In genomic region chr9:94908041-94908563, GRCh38 we compare ENCODE assay signal across 14 cellular contexts.
A peak's percentile ranks its signal among the peaks of the same experiment; 100 is the strongest.
DNase-seq lines count a peak whose midpoint lies in the region; ATAC-seq and TF ChIP-seq lines count a peak whose summit lies in the region.
"Had no signal": no experiment of that assay in that cellular context is flagged by ENCODE, and none has a peak within 500 bp of the region (broad histone marks: within the 10 kb centered on the region; RNA-seq: fewer than 3 reads in every experiment).

No MANE protein-coding gene starts in this region.

- DNase-seq in NOMO-1 treated with DMSO at 0.1 percent for 48 hours (lab: John Stamatoyannopoulos, UW; ENCODE audit: unreplicated experiment) = peak; percentile 28
- DNase-seq in dermis blood vessel endothelial cell = peak; percentile 32
- DNase-seq in mesenchymal stem cell = no peak
- DNase-seq in thoracic aorta (ENCODE audit: low spot score) = no peak
- DNase-seq in Peyer's patch = no peak
- DNase-seq in A172 (ENCODE audit: low spot score) = no peak
- DNase-seq in SKM-1 treated with dmso at 0.1 percent for 144 hours (lab: John Stamatoyannopoulos, UW; ENCODE audit: unreplicated experiment) = no peak
- DNase-seq: activated T-cell treated with anti-CD3 and anti-CD28 coated beads, Interleukin-2, amount 50 U/mL, for 4 hours; foreskin melanocyte; NCI-H1092; NK-92 treated with Interleukin-12 subunit alpha and Interleukin-12 subunit beta, amount 100 ng/mL, for 24 hours; stimulated activated naive CD4-positive, alpha-beta T cell; T1000 had no signal

- no peak overlapping the region for H3K14ac ChIP-seq in mesenchymal stem cell (ENCODE audit: low read length in 2 of 2)

- H4K91ac ChIP-seq in mesenchymal stem cell (ENCODE audit: low read length) = no peak overlapping the region

- no peak overlapping the region for H3K18ac ChIP-seq in mesenchymal stem cell (ENCODE audit: low read depth in 1 of 2, low read length in 2 of 2)

- peaks cover 27% of the 10 kb centered on the region for H3K4me1 ChIP-seq in mesenchymal stem cell (ENCODE audit: control insufficient read depth, insufficient read depth, low read depth, low read length)
- peaks cover 17 to 71% of the 10 kb centered on the region in 2 donors for H3K4me1 ChIP-seq in thoracic aorta (ENCODE audit: control insufficient read depth in 1 of 2, low read depth in 2 of 2)
- peaks cover 0 to 6% (median 0%) of the 10 kb centered on the region in 4 donors for H3K4me1 ChIP-seq in Peyer's patch

- 86% methylated on average over 7 of the region's 9 CpGs for WGBS in mesenchymal stem cell

- no peak overlapping the region for H3K4me2 ChIP-seq in mesenchymal stem cell (ENCODE audit: low read length, poor library complexity, severe bottlenecking)

- TF ChIP-seq POLR2A in Peyer's patch (IDR thresholded peaks at IDR 0.05) = no peak

- H3K36me3 ChIP-seq in mesenchymal stem cell (ENCODE audit: control insufficient read depth in 1 of 2, insufficient read depth in 2 of 2, low read depth in 1 of 2, low read length in 2 of 2) = peaks cover 0 to 4% of the 10 kb centered on the region in 2 experiments
- no peaks in the 10 kb centered on the region for H3K36me3 ChIP-seq in thoracic aorta
- H3K36me3 ChIP-seq in Peyer's patch = no peaks in the 10 kb centered on the region

- no peak overlapping the region for H3K9ac ChIP-seq in mesenchymal stem cell (ENCODE audit: low read length)

- no peak for ATAC-seq in thoracic aorta (ENCODE audit: insufficient number of reproducible peaks, low FRiP score, low read depth)
- ATAC-seq: activated T-cell treated with anti-CD3 and anti-CD28 coated beads, Interleukin-2, amount 50 U/mL, for 4 hours; GM12878 had no signal

- no peak overlapping the region for H4K8ac ChIP-seq in mesenchymal stem cell (ENCODE audit: low read length)

- no peak overlapping the region for H3K23ac ChIP-seq in mesenchymal stem cell (ENCODE audit: low read length in 2 of 2)

- no peak overlapping the region for H2BK15ac ChIP-seq in mesenchymal stem cell (ENCODE audit: low read depth, poor library complexity, severe bottlenecking)

- H2AFZ ChIP-seq in mesenchymal stem cell (ENCODE audit: low read depth, low read length) = no peak overlapping the region

- H3K79me1 ChIP-seq in mesenchymal stem cell (replicated peaks; ENCODE audit: low read length, poor library complexity, severe bottlenecking) = peaks cover 17% of the 10 kb centered on the region

- no peaks in the 10 kb centered on the region for H3K27me3 ChIP-seq in mesenchymal stem cell (ENCODE audit: control insufficient read depth in 1 of 2, insufficient read depth in 1 of 2, low read length in 2 of 2)
- H3K27me3 ChIP-seq in thoracic aorta (replicated peaks; ENCODE audit: insufficient read depth) = no peaks in the 10 kb centered on the region
- H3K27me3 ChIP-seq in Peyer's patch = no peaks in the 10 kb centered on the region

- TF ChIP-seq CTCF in thoracic aorta (IDR thresholded peaks at IDR 0.05) (no peak), Peyer's patch (IDR thresholded peaks at IDR 0.05) (no peak)

- H2AK5ac ChIP-seq in mesenchymal stem cell (ENCODE audit: low read length, severe bottlenecking) = peak overlapping the region; percentile 76

- H2BK12ac ChIP-seq in mesenchymal stem cell (ENCODE audit: low read length in 2 of 2) = no peak overlapping the region

- H2BK5ac ChIP-seq in mesenchymal stem cell (ENCODE audit: low read depth, low read length, poor library complexity, severe bottlenecking) = peak overlapping the region; percentile 1

- no peaks in the 10 kb centered on the region for H3K9me3 ChIP-seq in mesenchymal stem cell (ENCODE audit: control insufficient read depth, low read length)
- no peaks in the 10 kb centered on the region for H3K9me3 ChIP-seq in thoracic aorta
- H3K9me3 ChIP-seq in Peyer's patch = no peaks in the 10 kb centered on the region

- no peak overlapping the region for H3K4me3 ChIP-seq in mesenchymal stem cell (ENCODE audit: insufficient read depth in 1 of 2, low read depth in 1 of 2, low read length in 2 of 2)
- peak overlapping the region; percentile 35 for H3K4me3 ChIP-seq in thoracic aorta
- no peak overlapping the region for H3K4me3 ChIP-seq in Peyer's patch
- H3K4me3 ChIP-seq: GM12878 had no signal

- H3K4ac ChIP-seq in mesenchymal stem cell (ENCODE audit: low read depth in 1 of 2, low read length in 2 of 2) = no peak overlapping the region

- no peak overlapping the region for H2BK120ac ChIP-seq in mesenchymal stem cell (ENCODE audit: low read depth, low read length)

- H3K27ac ChIP-seq in mesenchymal stem cell (ENCODE audit: low read length, poor library complexity, severe bottlenecking) (peak overlapping the region; percentile 22), thoracic aorta (peak overlapping the region; percentile 91), Peyer's patch (no peak overlapping the region)

Comparison
In these comparisons a context has a peak if more than half of its experiments do, and no peak if none do; other contexts are left out.
1. DNase-seq: peak in NOMO-1 treated with DMSO at 0.1 percent for 48 hours (single experiment) and dermis blood vessel endothelial cell (single experiment); none in mesenchymal stem cell (single experiment), thoracic aorta (single experiment), Peyer's patch (0 of 3), A172 (single experiment) and SKM-1 treated with dmso at 0.1 percent for 144 hours (single experiment).
2. H3K27ac ChIP-seq: peak in mesenchymal stem cell (single experiment) and thoracic aorta (2 of 2); none in Peyer's patch (0 of 4).